8 cellular contexts compared by ENCODE assay signal in the genomic region with DNA sequence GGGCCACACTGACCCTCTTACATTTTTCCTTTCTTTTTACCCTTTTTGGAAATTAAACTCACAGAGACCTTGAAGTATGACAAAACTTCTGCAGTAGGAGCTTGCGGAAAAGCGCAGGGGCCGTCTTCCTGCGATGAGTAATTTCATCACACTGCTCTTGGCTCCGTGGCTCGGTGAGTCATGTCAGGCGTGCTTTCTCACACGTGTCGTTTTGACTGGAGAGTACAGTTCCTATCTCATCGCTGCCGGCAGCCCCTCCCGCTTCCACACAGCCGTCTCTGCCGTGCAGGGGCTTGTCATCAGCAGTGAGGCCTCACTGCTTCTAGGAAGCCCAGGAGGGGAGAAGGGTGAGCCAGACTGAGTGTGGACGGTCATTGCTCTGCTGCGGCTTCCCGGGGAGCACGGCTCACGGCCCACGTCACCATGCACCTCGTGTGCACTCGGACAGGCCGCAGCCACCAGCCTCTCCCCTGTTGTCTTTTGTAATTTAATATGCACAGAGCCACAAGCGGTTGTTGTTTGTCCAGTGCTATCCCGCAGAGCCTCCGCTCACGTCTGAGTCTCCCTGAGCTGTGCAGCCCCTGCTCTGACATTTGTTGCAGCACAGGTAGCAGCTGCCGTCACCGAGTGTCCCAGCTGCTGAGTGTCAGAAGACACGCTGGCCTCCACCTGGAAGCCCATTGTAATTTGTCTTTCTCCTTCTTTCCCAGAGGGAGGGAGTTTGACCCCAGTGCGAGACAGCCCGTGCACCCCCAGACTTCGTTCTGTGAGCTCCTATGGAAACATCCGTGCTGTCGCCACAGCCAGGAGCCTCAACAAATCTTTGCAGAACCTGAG.
DNase-seq lines count a peak whose midpoint lies in the region; ATAC-seq and TF ChIP-seq lines count a peak whose summit lies in the region.

No MANE protein-coding gene starts in this region.

- intact Hi-C loops in activated CD8-positive, alpha-beta T cell treated with anti-CD3 and anti-CD28 coated beads for 36 hours (cut with micrococcal nuclease): loop anchor here (5.0 to 10.0 kb wide), 3 partner anchors 35 to 107 kb away; no protein-coding TSS in a partner anchor

- H3K4me1 Mint-ChIP-seq in activated CD8-positive, alpha-beta T cell treated with anti-CD3 and anti-CD28 coated beads for 36 hours (ENCODE audit: low read depth): peaks cover 68% of the 10 kb centered on the region
- H3K4me1 Mint-ChIP-seq in stimulated activated naive CD8-positive, alpha-beta T cell treated with anti-CD3 and anti-CD28 coated beads, Interleukin-15, amount 100 ng/mL, for 72 hours: peaks cover 93% of the 10 kb centered on the region

- H3K4me3 Mint-ChIP-seq in activated CD8-positive, alpha-beta T cell treated with anti-CD3 and anti-CD28 coated beads for 36 hours: peak overlapping the region; percentile 69
- H3K4me3 Mint-ChIP-seq in stimulated activated naive CD8-positive, alpha-beta T cell treated with anti-CD3 and anti-CD28 coated beads, Interleukin-15, amount 100 ng/mL, for 72 hours: peak overlapping the region; percentile 73 to 74

- no peak for TF ChIP-seq CTCF in activated CD8-positive, alpha-beta T cell treated with anti-CD3 and anti-CD28 coated beads for 36 hours (IDR thresholded peaks at IDR 0.05)

- H3K27ac Mint-ChIP-seq in activated CD8-positive, alpha-beta T cell treated with anti-CD3 and anti-CD28 coated beads for 36 hours: peak overlapping the region; percentile 92
- H3K27ac Mint-ChIP-seq in stimulated activated naive CD8-positive, alpha-beta T cell treated with anti-CD3 and anti-CD28 coated beads, Interleukin-15, amount 100 ng/mL, for 72 hours: peak overlapping the region; percentile 94 to 98

- POLR2A ChIA-PET in HEK293T (lab: Yijun Ruan, JAX): no interaction called here
- POLR2A ChIA-PET in activated CD8-positive, alpha-beta T cell treated with anti-CD3 and anti-CD28 coated beads for 36 hours (lab: Charles Lee): interaction anchor here (0.5 to 3.8 kb wide), 18 partner anchors 9 to 439 kb away, joined by 3 to 39 read pairs (median 3); no protein-coding TSS in a partner anchor

- H3K27me3 Mint-ChIP-seq in activated CD8-positive, alpha-beta T cell treated with anti-CD3 and anti-CD28 coated beads for 36 hours: no peaks in the 10 kb centered on the region
- H3K27me3 Mint-ChIP-seq in stimulated activated naive CD8-positive, alpha-beta T cell treated with anti-CD3 and anti-CD28 coated beads, Interleukin-15, amount 100 ng/mL, for 72 hours: no peaks in the 10 kb centered on the region

- no peaks in the 10 kb centered on the region for H3K9me3 Mint-ChIP-seq in activated CD8-positive, alpha-beta T cell treated with anti-CD3 and anti-CD28 coated beads for 36 hours
- H3K9me3 Mint-ChIP-seq in stimulated activated naive CD8-positive, alpha-beta T cell treated with anti-CD3 and anti-CD28 coated beads, Interleukin-15, amount 100 ng/mL, for 72 hours: no peaks in the 10 kb centered on the region

- ATAC-seq in activated CD8-positive, alpha-beta T cell treated with anti-CD3 and anti-CD28 coated beads for 36 hours: peak; percentile 82
- ATAC-seq in stimulated activated naive CD8-positive, alpha-beta T cell treated with anti-CD3 and anti-CD28 coated beads, Interleukin-15, amount 100 ng/mL, for 72 hours: peak; percentile 90

- DNase-seq in EH (ENCODE audit: low read depth) (peak; percentile 100), HEK293T (ENCODE audit: extremely low spot score) (peak; percentile 53), NCI-H446 treated with DMSO at 0.1 percent for 48 hours (lab: John Stamatoyannopoulos, UW) (peak; percentile 69), non-pigmented ciliary epithelial cell (ENCODE audit: low read depth) (peak; percentile 92), RPMI8226 (no peak)
- peak; percentile 97 for DNase-seq in activated CD8-positive, alpha-beta T cell treated with anti-CD3 and anti-CD28 coated beads for 36 hours
- DNase-seq in effector CD8-positive, alpha-beta T cell (lab: John Stamatoyannopoulos, UW): peak; percentile 19
- DNase-seq in stimulated activated naive CD8-positive, alpha-beta T cell treated with anti-CD3 and anti-CD28 coated beads, Interleukin-15, amount 100 ng/mL, for 72 hours: peak; percentile 84 to 94

- peaks cover 67% of the 10 kb centered on the region for H3K36me3 Mint-ChIP-seq in activated CD8-positive, alpha-beta T cell treated with anti-CD3 and anti-CD28 coated beads for 36 hours (ENCODE audit: low read depth)

- CTCF ChIA-PET in HEK293T (lab: Yijun Ruan, JAX): interaction anchor here (0.6 to 0.7 kb wide), 3 partner anchors 23 to 176 kb away, joined by 3 to 4 read pairs (median 3); no protein-coding TSS in a partner anchor
- CTCF ChIA-PET in activated CD8-positive, alpha-beta T cell treated with anti-CD3 and anti-CD28 coated beads for 36 hours (lab: Charles Lee): interaction anchor here (1.0 to 2.1 kb wide), 3 partner anchors 15 to 36 kb away, joined by 3 to 9 read pairs (median 5); no protein-coding TSS in a partner anchor

TF ChIP-seq in HEK293T, 16 proteins besides CTCF, POLR2A, EP300 and RAD21:
- TF ChIP-seq PKNOX1 (IDR thresholded peaks at IDR 0.05): no peak
- no peak for TF ChIP-seq FOXA1 (IDR thresholded peaks at IDR 0.05)
- TF ChIP-seq ZNF384 (IDR thresholded peaks at IDR 0.05): no peak
- no peak for TF ChIP-seq BHLHE40 (IDR thresholded peaks at IDR 0.05; ENCODE audit: borderline replicate concordance)
- no peak; the same call in 1 of the 2 replicates for TF ChIP-seq L3MBTL2 (conservative IDR thresholded peaks at IDR 0.05)
- no peak for TF ChIP-seq TARDBP (IDR thresholded peaks at IDR 0.05)
- TF ChIP-seq SUZ12 (IDR thresholded peaks at IDR 0.05): no peak
